ENCODE assay signal across 9 cellular contexts in genomic region chr1:180234369-180235076, GRCh38. TPM values are rescaled to one million over a fixed set of nuclear protein-coding genes. Genes with fewer than 3 reads are reported as not detected.
A peak's percentile ranks its signal among the peaks of the same experiment; 100 is the strongest.
DNase-seq lines count a peak whose midpoint lies in the region; ATAC-seq and TF ChIP-seq lines count a peak whose summit lies in the region.
"Had no signal": no experiment of that assay in that cellular context is flagged by ENCODE, and none has a peak within 500 bp of the region (broad histone marks: within the 10 kb centered on the region; RNA-seq: fewer than 3 reads in every experiment).

No MANE protein-coding gene starts in this region.

- H3K36me3 ChIP-seq in H7 (replicated peaks; ENCODE audit: control insufficient read depth, insufficient read depth, low read length) (no peaks in the 10 kb centered on the region), Panc1 (ENCODE audit: control insufficient read depth, insufficient read depth, low read length) (no peaks in the 10 kb centered on the region; the same call in 1 of the 2 replicates), hepatocyte (replicated peaks; ENCODE audit: insufficient read depth, low read depth) (no peaks in the 10 kb centered on the region), WERI-Rb-1 (no peaks in the 10 kb centered on the region)

- H3K27me3 ChIP-seq in H7 (ENCODE audit: control insufficient read depth, insufficient read depth, low read length) (peaks cover 89% of the 10 kb centered on the region), Panc1 (ENCODE audit: control insufficient read depth, insufficient read depth, low read length) (peaks cover 31% of the 10 kb centered on the region), hepatocyte (peaks cover 96% of the 10 kb centered on the region), WERI-Rb-1 (ENCODE audit: insufficient read depth, low read depth, severe bottlenecking) (no peaks in the 10 kb centered on the region)

- in situ Hi-C loops in Panc1 (cut with HindIII; ENCODE audit: low pct_unique_long_range_greater_than_20kb, low sequenced_read_pairs), result no loop called here

- no peak overlapping the region for H3K27ac ChIP-seq in Panc1 (ENCODE audit: low read length)
- H3K27ac ChIP-seq in hepatocyte, result no peak overlapping the region
- no peak overlapping the region for H3K27ac ChIP-seq in WERI-Rb-1

- TF ChIP-seq CTCF in Panc1 (IDR thresholded peaks at IDR 0.05) (no peak), hepatocyte (IDR thresholded peaks at IDR 0.05; ENCODE audit: poor library complexity) (no peak), WERI-Rb-1 (IDR thresholded peaks at IDR 0.05; ENCODE audit: low read depth, low read length) (no peak)

- no peaks in the 10 kb centered on the region for H4K20me1 ChIP-seq in hepatocyte (ENCODE audit: insufficient read depth, poor library complexity, severe bottlenecking)

- no peaks in the 10 kb centered on the region for H3K79me2 ChIP-seq in hepatocyte

- H3K4me1 ChIP-seq in Panc1 (ENCODE audit: control insufficient read depth, insufficient read depth, low read length) (peaks cover 11% of the 10 kb centered on the region), hepatocyte (ENCODE audit: insufficient read depth) (peaks cover 25% of the 10 kb centered on the region)

- WGBS in hepatocyte (ENCODE audit: low lambda C conversion rate, missing lambda C conversion rate), result 2% methylated on average over 51 of the region's 51 CpGs

- peak overlapping the region; percentile 79 for H3K4me2 ChIP-seq in hepatocyte

- intact Hi-C loops in Panc1 (cut with micrococcal nuclease; ENCODE audit: unreplicated experiment), result no loop called here

- H3K9me3 ChIP-seq in Panc1 (ENCODE audit: control insufficient read depth, insufficient read depth, low read depth, low read length), result no peaks in the 10 kb centered on the region
- H3K9me3 ChIP-seq in hepatocyte (ENCODE audit: low read depth), result no peaks in the 10 kb centered on the region
- H3K9me3 ChIP-seq in WERI-Rb-1 (ENCODE audit: severe bottlenecking), result peaks cover 9% of the 10 kb centered on the region

- BruUV-seq in Panc1 (replicated peaks; lab: Mats Ljungman, UMichigan), result no TSS peak

- ATAC-seq in Panc1 (peak; percentile 26), GM18502 (IDR thresholded peaks at IDR 0.05; ENCODE audit: poor library complexity, unreplicated experiment) (no peak)

- H2AFZ ChIP-seq in hepatocyte, result peak overlapping the region; percentile 40

- DNase-seq in H7 (peak; percentile 85), Panc1 (ENCODE audit: low read depth, low spot score) (no peak), hepatocyte (ENCODE audit: low spot score) (no peak), retina (peak; percentile 72), T-helper 9 cell (no peak), WERI-Rb-1 (no peak)
- DNase-seq: anterior cingulate cortex; stimulated activated naive CD4-positive, alpha-beta T cell treated with Interleukin-2 at 50 U/mL for 16 hours had no signal

- H3K4me3 ChIP-seq in H7 (ENCODE audit: insufficient read depth, low read depth, low read length) (peak overlapping the region; percentile 33), Panc1 (ENCODE audit: low read depth in 2 of 2, low read length in 2 of 2) (peak overlapping the region; percentile 42 to 55), hepatocyte (no peak overlapping the region), WERI-Rb-1 (ENCODE audit: low read depth, low read length) (no peak overlapping the region)

- H3K9me2 ChIP-seq in hepatocyte (replicated peaks; ENCODE audit: insufficient read depth), result no peaks in the 10 kb centered on the region

- POLR2A ChIA-PET in Panc1 (lab: Charles Lee), result interaction anchor here (0.7 to 1.0 kb wide), 2 partner anchors 173 to 268 kb away, joined by 3 to 4 read pairs; partner anchors contain the start of gene ACBD6

- CTCF ChIA-PET in Panc1 (lab: Charles Lee), result no interaction called here

RNA-seq across cellular contexts. Expression of gene LHX4, which starts 4.5 kb away (rescaled TPM):
- total RNA-seq in H7 (2014; rRNA removed; shearing (Covaris generic)), result 1.1 and 2.7 TPM in 2 replicates
- total RNA-seq in Panc1 (2021; ENCODE audit: unreplicated experiment) (0.72 TPM), hepatocyte (0.03 TPM in 1 of 2 replicates, not detected in the other)
- polyA plus RNA-seq in Panc1 (2012; ENCODE audit: insufficient read length), result 1.4 TPM
- polyA plus RNA-seq in hepatocyte, result 0.28 and 0.49 TPM in 2 replicates

Comparison
In these comparisons a context has a peak if more than half of its experiments do, and no peak if none do; other contexts are left out.
1. DNase-seq: peak in H7 (single experiment) and retina (single experiment); none in Panc1 (single experiment), hepatocyte (single experiment), T-helper 9 cell (single experiment) and WERI-Rb-1 (single experiment).
2. H3K4me3 ChIP-seq: peak in H7 (single experiment) and Panc1 (2 of 2); none in hepatocyte (single experiment) and WERI-Rb-1 (single experiment).